In genomic region chr15:66947471-66947870, GRCh38 we compare ENCODE assay signal across 15 cellular contexts.
A peak's percentile ranks its signal among the peaks of the same experiment; 100 is the strongest.
DNase-seq lines count a peak whose midpoint lies in the region; ATAC-seq lines count a peak whose summit lies in the region.
"Had no signal": no experiment of that assay in that cellular context is flagged by ENCODE, and none has a peak within 500 bp of the region (broad histone marks: within the 10 kb centered on the region; RNA-seq: fewer than 3 reads in every experiment).

No MANE protein-coding gene starts in this region.

- H3K4me1 Mint-ChIP-seq in activated CD4-positive, alpha-beta T cell treated with anti-CD3 and anti-CD28 coated beads, Interleukin-2, amount 10 ng/mL, durations not matched to agents 7 days and 5 days: peaks cover 23% of the 10 kb centered on the region
- H3K4me1 Mint-ChIP-seq in activated CD4-positive, alpha-beta T cell treated with anti-CD3 and anti-CD28 coated beads for 36 hours: peaks cover 3% of the 10 kb centered on the region
- H3K4me1 Mint-ChIP-seq in central memory CD8-positive, alpha-beta T cell: no peaks in the 10 kb centered on the region
- H3K4me1 Mint-ChIP-seq in stimulated activated memory B cell treated with anti-CD40 and anti-IgM and Interleukin-4, amounts not matched to agents 10 μg/mL and 1 μg/mL and 100 μg/mL, for 72 hours: peaks cover 44% of the 10 kb centered on the region
- H3K4me1 Mint-ChIP-seq in activated CD4-positive, alpha-beta T cell treated with anti-CD3 and anti-CD28 coated beads, Interleukin-2, amount 10 ng/mL, durations not matched to agents 24 days and 14 days: peaks cover 13% of the 10 kb centered on the region

- no peak overlapping the region for H3K14ac ChIP-seq in mesenchymal stem cell (ENCODE audit: low read length in 2 of 2)

- intact Hi-C loops in activated CD4-positive, alpha-beta T cell treated with anti-CD3 and anti-CD28 coated beads for 36 hours (cut with DNase I, micrococcal nuclease): loop anchor here in 1 of 2 experiments (5.0 to 10.0 kb wide), 4 partner anchors 135 to 890 kb away; no protein-coding TSS in a partner anchor
- intact Hi-C loops in activated CD4-positive, alpha-beta T cell treated with anti-CD3 and anti-CD28 coated beads, Interleukin-2, amount 10 ng/mL, durations not matched to agents 24 days and 14 days (cut with micrococcal nuclease): loop anchor here (2.0 to 10.0 kb wide), 6 partner anchors 75 to 889 kb away; partner anchors contain the start of gene SMAD3

- peak overlapping the region in 1 of 2 experiments; percentile 49 for H2BK12ac ChIP-seq in mesenchymal stem cell (ENCODE audit: low read length in 2 of 2)

- no peaks in the 10 kb centered on the region for H3K36me3 Mint-ChIP-seq in activated CD4-positive, alpha-beta T cell treated with anti-CD3 and anti-CD28 coated beads, Interleukin-2, amount 10 ng/mL, durations not matched to agents 7 days and 5 days (ENCODE audit: low read depth)
- H3K36me3 Mint-ChIP-seq in activated CD4-positive, alpha-beta T cell treated with anti-CD3 and anti-CD28 coated beads for 36 hours (ENCODE audit: low read depth): no peaks in the 10 kb centered on the region
- H3K36me3 Mint-ChIP-seq in central memory CD8-positive, alpha-beta T cell (ENCODE audit: insufficient read depth): peaks cover 3% of the 10 kb centered on the region
- H3K36me3 Mint-ChIP-seq in stimulated activated memory B cell treated with anti-CD40 and anti-IgM and Interleukin-4, amounts not matched to agents 10 μg/mL and 1 μg/mL and 100 μg/mL, for 72 hours: no peaks in the 10 kb centered on the region
- H3K36me3 Mint-ChIP-seq in activated CD4-positive, alpha-beta T cell treated with anti-CD3 and anti-CD28 coated beads, Interleukin-2, amount 10 ng/mL, durations not matched to agents 24 days and 14 days (ENCODE audit: low read depth): no peaks in the 10 kb centered on the region
- H3K36me3 Mint-ChIP-seq: CD8-positive, alpha-beta T cell had no signal

- H2AK5ac ChIP-seq in mesenchymal stem cell (ENCODE audit: low read length, severe bottlenecking): no peak overlapping the region

- peaks cover 3% of the 10 kb centered on the region for H3K9me3 ChIP-seq in mesenchymal stem cell (ENCODE audit: control insufficient read depth, low read length)
- H3K9me3 ChIP-seq: BLaER1, MG63 had no signal

- no peak overlapping the region for H4K91ac ChIP-seq in mesenchymal stem cell (ENCODE audit: low read length)

- peak overlapping the region; percentile 55 for H4K8ac ChIP-seq in mesenchymal stem cell (ENCODE audit: low read length)

- no peak for DNase-seq in activated CD4-positive, alpha-beta T cell treated with anti-CD3 and anti-CD28 coated beads, Interleukin-2, amount 10 ng/mL, durations not matched to agents 7 days and 5 days
- no peak for DNase-seq in activated CD4-positive, alpha-beta T cell treated with anti-CD3 and anti-CD28 coated beads for 36 hours
- no peak for DNase-seq in central memory CD8-positive, alpha-beta T cell (ENCODE audit: low spot score in 2 of 2)
- DNase-seq in mesenchymal stem cell (peak; percentile 77), NCI-H526 (lab: John Stamatoyannopoulos, UW) (no peak), COLO829 (ENCODE audit: low spot score) (no peak)
- DNase-seq in activated CD4-positive, alpha-beta T cell treated with anti-CD3 and anti-CD28 coated beads, Interleukin-2, amount 10 ng/mL, durations not matched to agents 24 days and 14 days: no peak
- DNase-seq: SIG-M5 had no signal

- H3K9ac ChIP-seq in mesenchymal stem cell (ENCODE audit: low read length): no peak overlapping the region
- H3K9ac ChIP-seq: BLaER1, GM23248 had no signal

- H3K4me3 Mint-ChIP-seq in activated CD4-positive, alpha-beta T cell treated with anti-CD3 and anti-CD28 coated beads, Interleukin-2, amount 10 ng/mL, durations not matched to agents 7 days and 5 days: no peak overlapping the region
- H3K4me3 Mint-ChIP-seq in activated CD4-positive, alpha-beta T cell treated with anti-CD3 and anti-CD28 coated beads for 36 hours: no peak overlapping the region
- H3K4me3 Mint-ChIP-seq in central memory CD8-positive, alpha-beta T cell: no peak overlapping the region
- H3K4me3 Mint-ChIP-seq in stimulated activated memory B cell treated with anti-CD40 and anti-IgM and Interleukin-4, amounts not matched to agents 10 μg/mL and 1 μg/mL and 100 μg/mL, for 72 hours: no peak overlapping the region
- H3K4me3 Mint-ChIP-seq in activated CD4-positive, alpha-beta T cell treated with anti-CD3 and anti-CD28 coated beads, Interleukin-2, amount 10 ng/mL, durations not matched to agents 24 days and 14 days: no peak overlapping the region
- H3K4me3 Mint-ChIP-seq: CD8-positive, alpha-beta T cell had no signal

- peaks cover 11% of the 10 kb centered on the region for H3K4me1 ChIP-seq in mesenchymal stem cell (ENCODE audit: control insufficient read depth, insufficient read depth, low read depth, low read length)

- ATAC-seq in activated CD4-positive, alpha-beta T cell treated with anti-CD3 and anti-CD28 coated beads for 36 hours: no peak
- no peak for ATAC-seq in central memory CD8-positive, alpha-beta T cell (replicated peaks; ENCODE audit: extremely low read depth, poor library complexity, severe bottlenecking)
- no peak for ATAC-seq in stimulated activated memory B cell treated with anti-CD40 and anti-IgM and Interleukin-4, amounts not matched to agents 10 μg/mL and 1 μg/mL and 100 μg/mL, for 72 hours

- no peak overlapping the region for H2BK5ac ChIP-seq in mesenchymal stem cell (ENCODE audit: low read depth, low read length, poor library complexity, severe bottlenecking)

- H3K18ac ChIP-seq in mesenchymal stem cell (ENCODE audit: low read depth in 1 of 2, low read length in 2 of 2): peak overlapping the region in 1 of 2 experiments; percentile 63

- H3K27ac Mint-ChIP-seq in activated CD4-positive, alpha-beta T cell treated with anti-CD3 and anti-CD28 coated beads, Interleukin-2, amount 10 ng/mL, durations not matched to agents 7 days and 5 days: peak overlapping the region; percentile 37
- H3K27ac Mint-ChIP-seq in activated CD4-positive, alpha-beta T cell treated with anti-CD3 and anti-CD28 coated beads for 36 hours: no peak overlapping the region
- peak overlapping the region; percentile 23 for H3K27ac Mint-ChIP-seq in central memory CD8-positive, alpha-beta T cell (ENCODE audit: low read depth)
- H3K27ac Mint-ChIP-seq in stimulated activated memory B cell treated with anti-CD40 and anti-IgM and Interleukin-4, amounts not matched to agents 10 μg/mL and 1 μg/mL and 100 μg/mL, for 72 hours: peak overlapping the region; percentile 48
- H3K27ac Mint-ChIP-seq in activated CD4-positive, alpha-beta T cell treated with anti-CD3 and anti-CD28 coated beads, Interleukin-2, amount 10 ng/mL, durations not matched to agents 24 days and 14 days: no peak overlapping the region
- H3K27ac Mint-ChIP-seq: CD8-positive, alpha-beta T cell had no signal

- H3K27ac ChIP-seq in mesenchymal stem cell (ENCODE audit: low read length, poor library complexity, severe bottlenecking): no peak overlapping the region
- H3K27ac ChIP-seq: 22Rv1, BLaER1, GM23248 had no signal

- no peaks in the 10 kb centered on the region for H3K9me3 Mint-ChIP-seq in activated CD4-positive, alpha-beta T cell treated with anti-CD3 and anti-CD28 coated beads, Interleukin-2, amount 10 ng/mL, durations not matched to agents 7 days and 5 days
- H3K9me3 Mint-ChIP-seq in activated CD4-positive, alpha-beta T cell treated with anti-CD3 and anti-CD28 coated beads for 36 hours (ENCODE audit: low read depth): no peaks in the 10 kb centered on the region
- no peaks in the 10 kb centered on the region for H3K9me3 Mint-ChIP-seq in central memory CD8-positive, alpha-beta T cell
- no peaks in the 10 kb centered on the region for H3K9me3 Mint-ChIP-seq in stimulated activated memory B cell treated with anti-CD40 and anti-IgM and Interleukin-4, amounts not matched to agents 10 μg/mL and 1 μg/mL and 100 μg/mL, for 72 hours
- no peaks in the 10 kb centered on the region for H3K9me3 Mint-ChIP-seq in activated CD4-positive, alpha-beta T cell treated with anti-CD3 and anti-CD28 coated beads, Interleukin-2, amount 10 ng/mL, durations not matched to agents 24 days and 14 days
- H3K9me3 Mint-ChIP-seq: CD8-positive, alpha-beta T cell had no signal

- no peak overlapping the region for H2BK120ac ChIP-seq in mesenchymal stem cell (ENCODE audit: low read depth, low read length)

- H3K27me3 ChIP-seq in mesenchymal stem cell (ENCODE audit: control insufficient read depth in 1 of 2, insufficient read depth in 1 of 2, low read length in 2 of 2): no peaks in the 10 kb centered on the region
- H3K27me3 ChIP-seq: BLaER1, MG63 had no signal

- no peak overlapping the region for H2AFZ ChIP-seq in mesenchymal stem cell (ENCODE audit: low read depth, low read length)
- H2AFZ ChIP-seq: GM23248 had no signal

- POLR2A ChIA-PET in activated CD4-positive, alpha-beta T cell treated with anti-CD3 and anti-CD28 coated beads, Interleukin-2, amount 10 ng/mL, durations not matched to agents 7 days and 5 days (lab: Charles Lee): no interaction called here
- POLR2A ChIA-PET in activated CD4-positive, alpha-beta T cell treated with anti-CD3 and anti-CD28 coated beads for 36 hours (lab: Charles Lee): no interaction called here

- peaks cover 5% of the 10 kb centered on the region for H3K27me3 Mint-ChIP-seq in activated CD4-positive, alpha-beta T cell treated with anti-CD3 and anti-CD28 coated beads, Interleukin-2, amount 10 ng/mL, durations not matched to agents 7 days and 5 days
- H3K27me3 Mint-ChIP-seq in activated CD4-positive, alpha-beta T cell treated with anti-CD3 and anti-CD28 coated beads for 36 hours: no peaks in the 10 kb centered on the region
- H3K27me3 Mint-ChIP-seq in central memory CD8-positive, alpha-beta T cell: no peaks in the 10 kb centered on the region
- H3K27me3 Mint-ChIP-seq in stimulated activated memory B cell treated with anti-CD40 and anti-IgM and Interleukin-4, amounts not matched to agents 10 μg/mL and 1 μg/mL and 100 μg/mL, for 72 hours: peaks cover 24% of the 10 kb centered on the region
- peaks cover 12% of the 10 kb centered on the region for H3K27me3 Mint-ChIP-seq in activated CD4-positive, alpha-beta T cell treated with anti-CD3 and anti-CD28 coated beads, Interleukin-2, amount 10 ng/mL, durations not matched to agents 24 days and 14 days

- no peaks in the 10 kb centered on the region for H3K79me1 ChIP-seq in mesenchymal stem cell (replicated peaks; ENCODE audit: low read length, poor library complexity, severe bottlenecking)

- no peak overlapping the region for H3K23ac ChIP-seq in mesenchymal stem cell (ENCODE audit: low read length in 2 of 2)

- H3K36me3 ChIP-seq in mesenchymal stem cell (ENCODE audit: control insufficient read depth in 1 of 2, insufficient read depth in 2 of 2, low read depth in 1 of 2, low read length in 2 of 2): no peaks in the 10 kb centered on the region
- H3K36me3 ChIP-seq: BLaER1, MG63 had no signal

- 66% methylated on average over 12 of the region's 12 CpGs for WGBS in mesenchymal stem cell

- H3K4ac ChIP-seq in mesenchymal stem cell (ENCODE audit: low read depth in 1 of 2, low read length in 2 of 2): peak overlapping the region in 1 of 2 experiments; percentile 35

- H2BK15ac ChIP-seq in mesenchymal stem cell (ENCODE audit: low read depth, poor library complexity, severe bottlenecking): no peak overlapping the region

- no peak overlapping the region for H3K4me3 ChIP-seq in mesenchymal stem cell (ENCODE audit: insufficient read depth in 1 of 2, low read depth in 1 of 2, low read length in 2 of 2)
- H3K4me3 ChIP-seq: BLaER1, GM12878, GM23248, MG63 had no signal

- CTCF ChIA-PET in activated CD4-positive, alpha-beta T cell treated with anti-CD3 and anti-CD28 coated beads, Interleukin-2, amount 10 ng/mL, durations not matched to agents 7 days and 5 days (lab: Charles Lee): interaction anchor here (0.6 to 1.8 kb wide), 10 partner anchors 11 to 682 kb away, joined by 3 to 8 read pairs (median 4); no protein-coding TSS in a partner anchor
- CTCF ChIA-PET in activated CD4-positive, alpha-beta T cell treated with anti-CD3 and anti-CD28 coated beads for 36 hours (lab: Charles Lee): interaction anchor here (1.2 to 2.7 kb wide), 7 partner anchors 132 to 486 kb away, joined by 3 to 45 read pairs (median 5); no protein-coding TSS in a partner anchor

- no peak overlapping the region for H3K4me2 ChIP-seq in mesenchymal stem cell (ENCODE audit: low read length, poor library complexity, severe bottlenecking)
- H3K4me2 ChIP-seq: BLaER1 had no signal

Comparison
In these comparisons a context has a peak if more than half of its experiments do, and no peak if none do; other contexts are left out.
1. H3K27ac Mint-ChIP-seq: peak in activated CD4-positive, alpha-beta T cell treated with anti-CD3 and anti-CD28 coated beads, Interleukin-2, amount 10 ng/mL, durations not matched to agents 7 days and 5 days (single experiment), central memory CD8-positive, alpha-beta T cell (single experiment) and stimulated activated memory B cell treated with anti-CD40 and anti-IgM and Interleukin-4, amounts not matched to agents 10 μg/mL and 1 μg/mL and 100 μg/mL, for 72 hours (single experiment); none in activated CD4-positive, alpha-beta T cell treated with anti-CD3 and anti-CD28 coated beads for 36 hours (single experiment) and activated CD4-positive, alpha-beta T cell treated with anti-CD3 and anti-CD28 coated beads, Interleukin-2, amount 10 ng/mL, durations not matched to agents 24 days and 14 days (single experiment).